8 cellular contexts compared by ENCODE assay signal in the genomic region with DNA sequence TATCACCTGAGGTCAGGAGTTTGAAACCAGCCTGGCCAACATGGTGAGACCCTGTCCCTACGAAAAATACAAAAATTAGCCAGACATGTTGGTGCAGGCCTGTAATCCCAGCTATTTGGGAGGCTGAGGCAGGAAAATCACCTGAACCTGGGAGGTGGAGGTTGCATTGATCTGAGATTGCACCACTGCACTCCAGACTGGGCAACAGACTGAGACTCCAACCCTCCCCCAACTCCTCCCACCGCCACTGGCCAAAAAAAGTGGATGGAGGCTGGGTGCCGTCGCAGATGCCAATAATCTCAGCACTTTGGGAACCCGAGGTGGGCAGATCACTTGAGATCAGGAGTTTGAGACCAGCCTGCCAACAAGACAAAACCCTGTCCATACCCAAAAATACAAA.
"Had no signal": no experiment of that assay in that cellular context is flagged by ENCODE, and none has a peak within 500 bp of the region (broad histone marks: within the 10 kb centered on the region; RNA-seq: fewer than 3 reads in every experiment).

No MANE protein-coding gene starts in this region.

- ATAC-seq: GM12878 had no signal

- DNase-seq: GDM1, GF-D8 had no signal

- H3K4me3 ChIP-seq: GM12878 had no signal

- FAIRE-seq: G401.6, GM12878, GM12891, GM12892, GM18507, GM19239 had no signal
